Comparison of ENCODE assay signal across 8 cellular contexts in the genomic region with DNA sequence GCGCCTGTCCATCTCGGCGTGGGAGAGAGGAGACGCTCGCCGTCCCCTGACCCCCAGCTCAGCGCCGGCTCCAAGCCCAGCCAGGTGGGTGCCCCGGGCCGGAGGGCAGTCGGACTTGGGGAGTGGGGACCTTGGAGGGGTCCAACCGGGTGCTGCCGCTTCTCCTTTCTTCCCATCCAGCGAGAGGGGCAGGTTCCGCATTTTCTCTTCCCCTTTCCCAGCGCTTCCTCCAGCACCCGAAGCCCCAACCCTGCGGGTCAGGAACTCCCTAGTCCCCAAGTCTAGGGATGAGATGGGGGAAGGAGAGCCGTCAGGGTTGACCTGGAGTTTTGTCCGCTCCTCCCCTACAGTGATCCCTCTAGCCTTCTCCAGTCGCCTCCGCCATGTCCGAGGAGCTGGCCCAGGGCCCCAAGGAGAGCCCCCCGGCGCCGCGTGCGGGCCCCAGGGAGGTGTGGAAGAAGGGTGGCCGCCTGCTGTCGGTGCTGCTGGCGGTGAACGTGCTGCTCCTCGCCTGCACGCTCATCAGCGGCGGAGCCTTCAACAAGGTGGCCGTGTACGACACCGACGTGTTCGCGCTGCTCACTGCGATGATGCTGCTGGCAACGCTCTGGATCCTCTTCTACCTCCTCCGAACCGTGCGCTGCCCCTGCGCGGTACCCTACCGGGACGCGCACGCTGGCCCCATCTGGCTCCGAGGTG. TPM values are rescaled to one million over a fixed set of nuclear protein-coding genes. Genes with fewer than 3 reads are reported as not detected.
DNase-seq lines count a peak whose midpoint lies in the region; ATAC-seq and TF ChIP-seq lines count a peak whose summit lies in the region.

A gene with protein sequence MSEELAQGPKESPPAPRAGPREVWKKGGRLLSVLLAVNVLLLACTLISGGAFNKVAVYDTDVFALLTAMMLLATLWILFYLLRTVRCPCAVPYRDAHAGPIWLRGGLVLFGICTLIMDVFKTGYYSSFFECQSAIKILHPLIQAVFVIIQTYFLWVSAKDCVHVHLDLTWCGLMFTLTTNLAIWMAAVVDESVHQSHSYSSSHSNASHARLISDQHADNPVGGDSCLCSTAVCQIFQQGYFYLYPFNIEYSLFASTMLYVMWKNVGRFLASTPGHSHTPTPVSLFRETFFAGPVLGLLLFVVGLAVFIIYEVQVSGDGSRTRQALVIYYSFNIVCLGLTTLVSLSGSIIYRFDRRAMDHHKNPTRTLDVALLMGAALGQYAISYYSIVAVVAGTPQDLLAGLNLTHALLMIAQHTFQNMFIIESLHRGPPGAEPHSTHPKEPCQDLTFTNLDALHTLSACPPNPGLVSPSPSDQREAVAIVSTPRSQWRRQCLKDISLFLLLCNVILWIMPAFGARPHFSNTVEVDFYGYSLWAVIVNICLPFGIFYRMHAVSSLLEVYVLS (plus strand): TSS at position 24 of the 699 bp plus-strand sequence. CDS start 360 bp downstream, at position 384.

- no peak within 1 kb of the TSS for H2BK12ac ChIP-seq in trophoblast cell (ENCODE audit: low read length)

- H3K36me3 ChIP-seq in GM23248 (ENCODE audit: low read depth) (no peaks in the 10 kb centered on the region), NT2/D1 (ENCODE audit: insufficient read depth, insufficient read length, low read length) (no peaks in the 10 kb centered on the region), trophoblast cell (ENCODE audit: control insufficient read depth in 1 of 2, insufficient read depth in 2 of 2, low read length in 2 of 2) (no peaks in the 10 kb centered on the region)

- H3K79me1 ChIP-seq in trophoblast cell (ENCODE audit: low read length), result no peaks in the 10 kb centered on the region

- H3K27me3 ChIP-seq in GM23248 (replicated peaks; ENCODE audit: insufficient read depth) (peaks cover 74% of the 10 kb centered on the region), NT2/D1 (ENCODE audit: insufficient read depth, insufficient read length) (peaks cover 75% of the 10 kb centered on the region), trophoblast cell (ENCODE audit: insufficient read depth, low read length) (peaks cover 34% of the 10 kb centered on the region)

- no peak within 1 kb of the TSS for H3K9ac ChIP-seq in GM23248
- peak within 1 kb of the TSS; percentile 77 for H3K9ac ChIP-seq in NT2/D1 (ENCODE audit: insufficient read length, low read depth)
- H3K9ac ChIP-seq in trophoblast cell (ENCODE audit: low read length), result no peak within 1 kb of the TSS

- H3K14ac ChIP-seq in trophoblast cell (ENCODE audit: low read length), result no peak within 1 kb of the TSS

- no peak within 1 kb of the TSS for H3K23ac ChIP-seq in trophoblast cell (ENCODE audit: low read length)

- ATAC-seq in HG02981 (IDR thresholded peaks at IDR 0.05; ENCODE audit: unreplicated experiment), result no peak
- ATAC-seq in HG03469 (IDR thresholded peaks at IDR 0.05; ENCODE audit: unreplicated experiment), result no peak

- no peaks in the 10 kb centered on the region for H3F3A ChIP-seq in GM23248 (ENCODE audit: insufficient read depth)

- no peak for TF ChIP-seq CTCF in fibroblast of the aortic adventitia (IDR thresholded peaks at IDR 0.05; ENCODE audit: insufficient read depth, low read length)

- H3K9me3 ChIP-seq in GM23248 (ENCODE audit: low read depth) (no peaks in the 10 kb centered on the region), NT2/D1 (ENCODE audit: insufficient read depth, low read length) (no peaks in the 10 kb centered on the region), trophoblast cell (ENCODE audit: insufficient read depth, low read depth, low read length) (peaks cover 13% of the 10 kb centered on the region)

- no peak within 1 kb of the TSS for H3K4ac ChIP-seq in trophoblast cell (ENCODE audit: low read depth, low read length)

- peak within 1 kb of the TSS; percentile 46; the same call in 1 of the 2 replicates for H2AFZ ChIP-seq in GM23248
- no peak within 1 kb of the TSS for H2AFZ ChIP-seq in trophoblast cell (ENCODE audit: insufficient read depth, low read length, poor library complexity)

- H4K12ac ChIP-seq in trophoblast cell (ENCODE audit: low read depth, low read length), result no peak within 1 kb of the TSS

- H3K79me2 ChIP-seq in GM23248 (ENCODE audit: insufficient read depth), result no peaks in the 10 kb centered on the region
- no peaks in the 10 kb centered on the region for H3K79me2 ChIP-seq in trophoblast cell (ENCODE audit: control insufficient read depth, insufficient read depth, low read length, poor library complexity)

- WGBS in GM23248 (ENCODE audit: low coverage in 1 of 2, low lambda C conversion rate in 2 of 2, missing lambda C conversion rate in 2 of 2), 2 experiments, result 2 to 3% methylated on average over 54 of the region's 54 CpGs
- no CpG with 5 or more reads among the region's 54 CpGs for WGBS in trophoblast cell (ENCODE audit: extremely low coverage, insufficient coverage, insufficient read length)

- H3K27ac ChIP-seq in GM23248 (no peak within 1 kb of the TSS), trophoblast cell (ENCODE audit: low read depth, low read length) (no peak within 1 kb of the TSS)

- H3K18ac ChIP-seq in trophoblast cell (ENCODE audit: low read length), result no peak within 1 kb of the TSS

- H3K4me1 ChIP-seq in GM23248 (ENCODE audit: insufficient read depth) (no peaks in the 10 kb centered on the region), NT2/D1 (ENCODE audit: insufficient read depth, insufficient read length) (peaks cover 25% of the 10 kb centered on the region), trophoblast cell (ENCODE audit: control insufficient read depth in 1 of 2, insufficient read depth in 2 of 2, low read length in 2 of 2) (no peaks in the 10 kb centered on the region)

- no peaks in the 10 kb centered on the region for H4K20me1 ChIP-seq in GM23248 (ENCODE audit: insufficient read depth)

- no peak within 1 kb of the TSS for H4K91ac ChIP-seq in trophoblast cell (ENCODE audit: low read depth, low read length)

- H2AK5ac ChIP-seq in trophoblast cell (ENCODE audit: low read length), result no peak within 1 kb of the TSS

- H2BK120ac ChIP-seq in trophoblast cell (ENCODE audit: insufficient read depth, low read length, poor library complexity), result no peak within 1 kb of the TSS

- no peak for DNase-seq in GM23248
- DNase-seq in NT2/D1 (ENCODE audit: low read depth, low spot score), result no peak
- no peak for DNase-seq in fibroblast of the aortic adventitia (ENCODE audit: low read depth)
- DNase-seq in trophoblast cell, result peak in 1 of 2 donors; percentile 9
- no peak for DNase-seq in activated naive CD4-positive, alpha-beta T cell (lab: John Stamatoyannopoulos, UW)
- DNase-seq in dermis blood vessel endothelial cell, result no peak

- in situ Hi-C loops in GM23248 (cut with MboI), result no loop called here

- H4K8ac ChIP-seq in trophoblast cell (ENCODE audit: low read depth, low read length), result no peak within 1 kb of the TSS

- H3K4me3 ChIP-seq in GM23248, result no peak within 1 kb of the TSS
- peak within 1 kb of the TSS; percentile 49 for H3K4me3 ChIP-seq in NT2/D1 (ENCODE audit: insufficient read length, low read depth)
- H3K4me3 ChIP-seq in fibroblast of the aortic adventitia (ENCODE audit: low read depth, low read length), result peak within 1 kb of the TSS; percentile 25
- H3K4me3 ChIP-seq in trophoblast cell (ENCODE audit: low read depth, low read length), result no peak within 1 kb of the TSS

- peak within 1 kb of the TSS; percentile 8 for H3K4me2 ChIP-seq in GM23248 (ENCODE audit: unreplicated experiment)
- peak within 1 kb of the TSS; percentile 48 for H3K4me2 ChIP-seq in trophoblast cell (ENCODE audit: low read length)

- H2BK5ac ChIP-seq in trophoblast cell (ENCODE audit: low read depth, low read length, poor library complexity), result no peak within 1 kb of the TSS

- H3K9me2 ChIP-seq in GM23248 (ENCODE audit: insufficient read depth), result no peaks in the 10 kb centered on the region

RNA-seq across cellular contexts. Expression of the gene that starts here (rescaled TPM):
- not detected in 2 replicates for total RNA-seq in GM23248 (2014; rRNA removed; shearing (Covaris generic))
- not detected in 2 replicates for polyA plus RNA-seq in GM23248 (2016; fragmentation: Nextera tagmentation; extraction: Ambion mirVana)
- total RNA-seq in fibroblast of the aortic adventitia (ENCODE audit: low replicate concordance), result not detected in 2 replicates
- not detected in 2 replicates for polyA plus RNA-seq in trophoblast cell (2013)
- total RNA-seq in dermis blood vessel endothelial cell, result not detected in 2 replicates

Comparison
In these comparisons a context has a peak if more than half of its experiments do, and no peak if none do; other contexts are left out.
1. H3K4me3 ChIP-seq: peak in NT2/D1 (single experiment) and fibroblast of the aortic adventitia (single experiment); none in GM23248 (single experiment) and trophoblast cell (single experiment).